ENCODE assay signal across 16 cellular contexts in the genomic region with DNA sequence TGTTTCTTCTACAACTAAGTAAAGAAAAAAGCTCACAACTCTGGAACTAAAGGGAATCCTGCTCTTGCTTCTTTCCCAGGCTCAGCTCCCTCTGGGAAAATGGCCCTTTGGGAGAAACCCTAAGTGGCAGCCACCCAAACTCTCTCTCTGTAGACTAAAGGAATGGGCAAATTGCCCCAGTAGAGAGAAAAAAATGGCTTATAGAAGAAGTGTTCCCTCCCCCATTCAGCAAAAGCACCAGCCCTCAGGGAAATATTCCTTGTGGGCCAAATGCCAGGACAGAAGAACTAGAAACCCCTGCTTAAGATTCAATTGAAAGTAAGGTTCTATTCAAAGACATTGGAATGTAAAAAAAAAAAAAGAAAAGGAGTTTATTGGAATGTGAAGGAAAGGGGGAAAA.
DNase-seq lines count a peak whose midpoint lies in the region; ATAC-seq and TF ChIP-seq lines count a peak whose summit lies in the region.
"Had no signal": no experiment of that assay in that cellular context is flagged by ENCODE, and none has a peak within 500 bp of the region (broad histone marks: within the 10 kb centered on the region; RNA-seq: fewer than 3 reads in every experiment).

No MANE protein-coding gene starts in this region.

- no peak for TF ChIP-seq RAD21 in SK-N-SH (IDR thresholded peaks at IDR 0.05; ENCODE audit: low read length)

- H3K36me3 ChIP-seq in SK-N-SH (replicated peaks in 1 of 2; ENCODE audit: control insufficient read depth in 1 of 2, insufficient read depth in 2 of 2, low read length in 1 of 2) (no peaks in the 10 kb centered on the region), left lung (peaks cover 0 to 3% of the 10 kb centered on the region in 2 donors)
- H3K36me3 ChIP-seq: esophagus squamous epithelium had no signal

- CTCF ChIA-PET in SK-N-SH (lab: Yijun Ruan, JAX): no interaction called here

- H3K27me3 ChIP-seq in SK-N-SH (ENCODE audit: insufficient read depth) (no peaks in the 10 kb centered on the region), left lung (no peaks in the 10 kb centered on the region)
- H3K27me3 ChIP-seq: esophagus squamous epithelium had no signal

- no peaks in the 10 kb centered on the region; the same call in 1 of the 2 replicates for H3K9me2 ChIP-seq in SK-N-SH

- H3K9me3 ChIP-seq in SK-N-SH: no peaks in the 10 kb centered on the region
- H3K9me3 ChIP-seq in left lung: no peaks in the 10 kb centered on the region
- H3K9me3 ChIP-seq: esophagus squamous epithelium had no signal

- H3K4me3 ChIP-seq in SK-N-SH (ENCODE audit: low read depth in 2 of 2, low read length in 1 of 2) (no peak overlapping the region), fibroblast of the aortic adventitia (ENCODE audit: low read depth, low read length) (no peak overlapping the region), left lung (no peak overlapping the region)
- H3K4me3 ChIP-seq: esophagus squamous epithelium had no signal

- TF ChIP-seq EP300 in SK-N-SH (IDR thresholded peaks at IDR 0.05; ENCODE audit: borderline replicate concordance in 1 of 2, low read depth in 1 of 2, low read length in 1 of 2): peak in 1 of 2 experiments; percentile 13; a peak in 1 of 4 replicates

- no peak overlapping the region; the same call in 1 of the 2 replicates for H3K9ac ChIP-seq in SK-N-SH

- intact Hi-C loops in left lung (cut with DNase I): no loop called here

- H3K79me2 ChIP-seq in SK-N-SH (ENCODE audit: insufficient read depth): no peaks in the 10 kb centered on the region

- in situ Hi-C loops in G401 (cut with HindIII; ENCODE audit: low sequenced_read_pairs): no loop called here

- peak overlapping the region; percentile 67 to 83 for H3K27ac ChIP-seq in SK-N-SH (ENCODE audit: low read depth in 2 of 2, low read length in 1 of 2)
- H3K27ac ChIP-seq in left lung: no peak overlapping the region
- H3K27ac ChIP-seq: esophagus squamous epithelium, RWPE1 had no signal

- ATAC-seq in left lung: no peak
- ATAC-seq: right cardiac atrium; stimulated activated naive CD8-positive, alpha-beta T cell treated with anti-CD3 and anti-CD28 coated beads, Interleukin-15, amount 100 ng/mL, for 72 hours had no signal

- H3F3A ChIP-seq in SK-N-SH (replicated peaks; ENCODE audit: insufficient read depth): peaks cover 20% of the 10 kb centered on the region

- TF ChIP-seq CTCF in SK-N-SH (IDR thresholded peaks at IDR 0.05) (no peak), fibroblast of the aortic adventitia (IDR thresholded peaks at IDR 0.05; ENCODE audit: insufficient read depth, low read length) (no peak), left lung (IDR thresholded peaks at IDR 0.05) (no peak)

- POLR2A ChIA-PET in SK-N-SH (lab: Yijun Ruan, JAX): no interaction called here

- peak overlapping the region; percentile 24 for H3K4me2 ChIP-seq in SK-N-SH

- DNase-seq in G401 (ENCODE audit: low spot score) (peak; percentile 3), SK-N-SH (no peak), fibroblast of the aortic adventitia (ENCODE audit: low read depth) (peak; percentile 75), pons (ENCODE audit: low spot score) (peak; percentile 63), DMS53 treated with DMSO at 0.1 percent for 48 hours (lab: John Stamatoyannopoulos, UW; ENCODE audit: unreplicated experiment) (no peak), left lung (no peak), NOMO-1 treated with dmso at 0.1 percent for 144 hours (lab: John Stamatoyannopoulos, UW; ENCODE audit: unreplicated experiment) (no peak)
- no peak for DNase-seq in stimulated activated naive CD4-positive, alpha-beta T cell treated with Interleukin-2 at 50 U/mL for 16 hours (lab: John Stamatoyannopoulos, UW)
- DNase-seq: activated CD4-positive, alpha-beta memory T cell treated with anti-CD3 and anti-CD28 coated beads for 36 hours; activated gamma-delta T cell treated with Interleukin-2 at 50 U/mL for 16 hours; CD4-positive, CD25-positive, alpha-beta regulatory T cell; esophagus squamous epithelium; NCI-H524 treated with DMSO at 0.1 percent for 48 hours; right cardiac atrium; stimulated activated naive CD8-positive, alpha-beta T cell treated with anti-CD3 and anti-CD28 coated beads, Interleukin-15, amount 100 ng/mL, for 72 hours had no signal

- H3K4me1 ChIP-seq in SK-N-SH (ENCODE audit: control insufficient read depth in 1 of 2, insufficient read depth in 2 of 2, low read depth in 1 of 2, low read length in 1 of 2) (peaks cover 0 to 15% of the 10 kb centered on the region in 2 experiments; a peak in 2 of 4 replicates), left lung (no peaks in the 10 kb centered on the region)

- peak overlapping the region; percentile 58; the same call in 1 of the 2 replicates for H2AFZ ChIP-seq in SK-N-SH (ENCODE audit: low read depth)

- no peaks in the 10 kb centered on the region for H4K20me1 ChIP-seq in SK-N-SH (ENCODE audit: insufficient read depth)

TF ChIP-seq in SK-N-SH, 30 proteins besides CTCF, POLR2A, EP300 and RAD21:
- TF ChIP-seq TCF12 (IDR thresholded peaks at IDR 0.05) (peak; percentile 14; the same call in 1 of the 2 replicates), FOXJ3 (CRISPR knock-in tag; IDR thresholded peaks at IDR 0.05) (no peak), NFIC (IDR thresholded peaks at IDR 0.05; ENCODE audit: borderline replicate concordance) (peak; percentile 41; the same call in 1 of the 2 replicates)

Comparison
In these comparisons a context has a peak if more than half of its experiments do, and no peak if none do; other contexts are left out.
1. DNase-seq: peak in G401 (single experiment), fibroblast of the aortic adventitia (single experiment) and pons (single experiment); none in SK-N-SH (single experiment), DMS53 treated with DMSO at 0.1 percent for 48 hours (single experiment), stimulated activated naive CD4-positive, alpha-beta T cell treated with Interleukin-2 at 50 U/mL for 16 hours (single experiment), left lung (0 of 2) and NOMO-1 treated with dmso at 0.1 percent for 144 hours (single experiment).
2. H3K27ac ChIP-seq: peak in SK-N-SH (2 of 2); none in left lung (0 of 2).